ENCODE assay signal across 18 cellular contexts in the genomic region with DNA sequence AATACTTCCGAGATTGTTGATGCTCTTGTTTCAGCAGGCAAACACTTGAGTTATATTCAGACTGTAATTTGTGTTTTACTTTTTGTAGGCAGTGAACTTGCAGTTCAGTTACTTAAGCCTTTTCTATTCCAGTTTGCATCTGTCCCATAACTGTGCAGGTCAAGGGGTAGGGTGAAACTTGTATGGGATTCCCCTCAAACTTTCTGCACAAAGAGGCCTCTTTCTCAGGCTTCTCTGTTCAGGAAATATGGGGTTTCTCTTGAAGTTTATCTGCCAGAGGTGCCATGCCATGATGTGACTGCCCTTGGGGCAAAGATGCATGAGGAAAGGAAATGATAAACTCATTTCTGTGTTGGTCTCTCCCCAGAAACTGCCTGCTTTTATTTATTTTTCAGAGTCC.
DNase-seq lines count a peak whose midpoint lies in the region; ATAC-seq and TF ChIP-seq lines count a peak whose summit lies in the region.
"Had no signal": no experiment of that assay in that cellular context is flagged by ENCODE, and none has a peak within 500 bp of the region (broad histone marks: within the 10 kb centered on the region; RNA-seq: fewer than 3 reads in every experiment).

No MANE protein-coding gene starts in this region.

- no peaks in the 10 kb centered on the region for H3K27me3 Mint-ChIP-seq in activated T-cell treated with anti-CD3 and anti-CD28 coated beads, Interleukin-2, amount 50 U/mL, for 24 hours
- H3K27me3 Mint-ChIP-seq: CD4-positive, alpha-beta T cell; IgD-negative memory B cell had no signal

- no peak overlapping the region for H2AFZ ChIP-seq in MM.1S (ENCODE audit: low read length)
- H2AFZ ChIP-seq: GM23248 had no signal

- H4K20me1 ChIP-seq in MM.1S (ENCODE audit: insufficient read depth, low read length), result no peaks in the 10 kb centered on the region

- no peaks in the 10 kb centered on the region for H3K27me3 ChIP-seq in MM.1S (replicated peaks; ENCODE audit: insufficient read depth, low read length)

- no peak for DNase-seq in activated T-cell treated with anti-CD3 and anti-CD28 coated beads, Interleukin-2, amount 50 U/mL, for 24 hours
- DNase-seq in activated T-cell treated with anti-CD3 and anti-CD28 coated beads for 4 hours (no peak), MM.1S (peak; percentile 57), SW480 (ENCODE audit: low spot score) (no peak), NCI-H345 treated with DMSO at 0.1 percent for 48 hours (lab: John Stamatoyannopoulos, UW; ENCODE audit: unreplicated experiment) (no peak)
- DNase-seq: AML-193; Caco-2; CD4-positive, alpha-beta T cell; GM23248; HCEC 1CT; KBM-7 had no signal

- peak overlapping the region; percentile 47 for H3K27ac Mint-ChIP-seq in activated T-cell treated with anti-CD3 and anti-CD28 coated beads, Interleukin-2, amount 50 U/mL, for 24 hours
- H3K27ac Mint-ChIP-seq: CD4-positive, alpha-beta T cell had no signal

- no peaks in the 10 kb centered on the region for H3K9me3 ChIP-seq in MM.1S (replicated peaks; ENCODE audit: insufficient read depth, low read length)
- H3K9me3 ChIP-seq: A549, Caco-2 had no signal

- no peaks in the 10 kb centered on the region for H3F3A ChIP-seq in MM.1S (ENCODE audit: insufficient read depth, low read length)

- no peak overlapping the region for H3K4me2 ChIP-seq in MM.1S (ENCODE audit: low read depth, low read length)
- H3K4me2 ChIP-seq: A549 had no signal

- H3K4me3 Mint-ChIP-seq in activated T-cell treated with anti-CD3 and anti-CD28 coated beads, Interleukin-2, amount 50 U/mL, for 24 hours, result no peak overlapping the region
- H3K4me3 Mint-ChIP-seq: CD4-positive, alpha-beta T cell; IgD-negative memory B cell had no signal

- H3K4me1 ChIP-seq in MM.1S (ENCODE audit: low read length), result peaks cover 23% of the 10 kb centered on the region
- H3K4me1 ChIP-seq: A549, Caco-2 had no signal

- H3K27ac ChIP-seq in MM.1S (ENCODE audit: low read length), result no peak overlapping the region
- H3K27ac ChIP-seq: 22Rv1, A549, C4-2B, GM23248 had no signal

- H3K36me3 Mint-ChIP-seq in activated T-cell treated with anti-CD3 and anti-CD28 coated beads, Interleukin-2, amount 50 U/mL, for 24 hours (ENCODE audit: low read depth), result peaks cover 81% of the 10 kb centered on the region

- peaks cover 4% of the 10 kb centered on the region for H3K9me3 Mint-ChIP-seq in activated T-cell treated with anti-CD3 and anti-CD28 coated beads, Interleukin-2, amount 50 U/mL, for 24 hours
- H3K9me3 Mint-ChIP-seq: IgD-negative memory B cell had no signal

- TF ChIP-seq CTCF in MM.1S (IDR thresholded peaks at IDR 0.05; ENCODE audit: low read length), result no peak

- no peak overlapping the region for H3K9ac ChIP-seq in MM.1S (ENCODE audit: low read length)
- H3K9ac ChIP-seq: GM23248 had no signal

- no peak overlapping the region for H3K4me3 ChIP-seq in MM.1S (ENCODE audit: low read length)
- H3K4me3 ChIP-seq: A549, GM23248 had no signal

- no peak for ATAC-seq in GM18505 (IDR thresholded peaks at IDR 0.05; ENCODE audit: unreplicated experiment)
- no peak for ATAC-seq in HG02840 (IDR thresholded peaks at IDR 0.05; ENCODE audit: low FRiP score, unreplicated experiment)
- ATAC-seq: A549, HepG2 had no signal

- H3K36me3 ChIP-seq in MM.1S (replicated peaks; ENCODE audit: insufficient read depth, low read length), result peaks cover 2% of the 10 kb centered on the region; the same call in 1 of the 2 replicates

- TF ChIP-seq POLR2A in GM18505 (IDR thresholded peaks at IDR 0.05; ENCODE audit: borderline replicate concordance, extremely low read depth, insufficient read depth, insufficient read length), result peak; percentile 20

- H3K9me2 ChIP-seq in MM.1S (replicated peaks; ENCODE audit: insufficient read depth, low read length), result no peaks in the 10 kb centered on the region

- no peaks in the 10 kb centered on the region for H3K79me2 ChIP-seq in MM.1S (ENCODE audit: low read length)

- peaks cover 12% of the 10 kb centered on the region for H3K4me1 Mint-ChIP-seq in activated T-cell treated with anti-CD3 and anti-CD28 coated beads, Interleukin-2, amount 50 U/mL, for 24 hours (ENCODE audit: low read depth)
